Comparison of ENCODE assay signal across 8 cellular contexts in the genomic region with DNA sequence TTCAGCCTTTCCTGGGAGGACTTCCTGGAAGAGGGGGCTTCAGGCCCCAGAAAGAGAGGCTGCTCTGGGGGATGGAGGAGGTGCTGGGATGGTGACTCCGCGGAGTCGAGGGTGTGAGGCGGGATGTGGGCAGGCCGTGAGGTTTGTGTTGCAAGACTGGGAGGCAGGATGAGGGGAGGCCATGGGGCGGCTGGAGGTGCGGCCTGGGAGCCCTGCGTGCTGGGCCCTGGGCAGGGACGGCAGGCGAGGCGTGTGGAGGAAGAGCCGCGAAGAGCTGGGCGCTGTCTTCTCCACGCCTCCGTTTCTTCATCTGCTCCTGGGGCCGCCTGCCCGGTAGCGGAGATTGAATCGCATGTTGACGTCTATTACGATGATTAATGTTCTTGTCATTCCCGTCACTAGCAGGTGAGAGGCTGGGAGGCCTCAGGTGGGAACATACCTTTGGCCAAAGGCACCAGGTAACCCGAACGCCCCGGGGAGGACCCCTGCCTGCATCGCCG. TPM values are rescaled to one million over a fixed set of nuclear protein-coding genes. Genes with fewer than 3 reads are reported as not detected.
DNase-seq lines count a peak whose midpoint lies in the region; ATAC-seq and TF ChIP-seq lines count a peak whose summit lies in the region.

No MANE protein-coding gene starts in this region.

- H3K4me2 ChIP-seq in OCI-LY1 (ENCODE audit: low read length) = peak overlapping the region; percentile 76; the same call in 1 of the 2 replicates

- H3K4me3 ChIP-seq in OCI-LY1 (ENCODE audit: low read depth, low read length, poor library complexity, severe bottlenecking) = peak overlapping the region; percentile 56
- H3K4me3 ChIP-seq in ovary = peak overlapping the region; percentile 62

- H3K36me3 Mint-ChIP-seq in activated T-cell treated with anti-CD3 and anti-CD28 coated beads, Interleukin-2, amount 50 U/mL, for 4 hours (ENCODE audit: insufficient read depth) = peaks cover 3% of the 10 kb centered on the region

- H3K9me3 Mint-ChIP-seq in activated T-cell treated with anti-CD3 and anti-CD28 coated beads, Interleukin-2, amount 50 U/mL, for 4 hours = no peaks in the 10 kb centered on the region

- H2AFZ ChIP-seq in OCI-LY1 (ENCODE audit: low read length) = no peak overlapping the region

- 0 to 2% (median 0%) methylated on average over 26 to 28 of the region's 28 CpGs for WGBS in ovary, 3 donors

- H3K4me3 Mint-ChIP-seq in activated T-cell treated with anti-CD3 and anti-CD28 coated beads, Interleukin-2, amount 50 U/mL, for 4 hours = peak overlapping the region; percentile 83

- H4K20me1 ChIP-seq in OCI-LY1 (ENCODE audit: insufficient read depth, low read length) = no peaks in the 10 kb centered on the region

- H3K9ac ChIP-seq in OCI-LY1 (ENCODE audit: low read length) = no peak overlapping the region

- H3K4me1 Mint-ChIP-seq in activated T-cell treated with anti-CD3 and anti-CD28 coated beads, Interleukin-2, amount 50 U/mL, for 4 hours (ENCODE audit: low read depth) = peaks cover 13% of the 10 kb centered on the region

- H3K27ac ChIP-seq in OCI-LY1 (ENCODE audit: low read depth, low read length, poor library complexity, severe bottlenecking) (no peak overlapping the region), ovary (peak overlapping the region; percentile 34 to 66)

- intact Hi-C loops in ovary (cut with DNase I) = loop anchor here in 1 of 4 donors (10.0 kb wide), 1 partner anchor 224 kb away; no protein-coding TSS in a partner anchor

- DNase-seq in NCI-H510A treated with DMSO at 0.1 percent for 48 hours (lab: John Stamatoyannopoulos, UW) = peak; percentile 42
- DNase-seq in NCI-H510A (lab: John Stamatoyannopoulos, UW) = no peak
- peak; percentile 58 for DNase-seq in activated T-cell treated with anti-CD3 and anti-CD28 coated beads, Interleukin-2, amount 50 U/mL, for 4 hours
- peak; percentile 67 for DNase-seq in fibroblast of peridontal ligament (ENCODE audit: extremely low read depth)
- peak; percentile 55 to 80 (median 72) for DNase-seq in ovary
- peak; percentile 83 for DNase-seq in ureter (ENCODE audit: low spot score)
- DNase-seq in NCI-H1092 treated with DMSO at 0.1 percent for 48 hours (lab: John Stamatoyannopoulos, UW) = no peak

- peaks cover 12% of the 10 kb centered on the region for H3K4me1 ChIP-seq in OCI-LY1 (ENCODE audit: insufficient read depth, low read length, severe bottlenecking)
- peaks cover 14% of the 10 kb centered on the region for H3K4me1 ChIP-seq in ovary (ENCODE audit: insufficient read depth)

- H3K9me3 ChIP-seq in OCI-LY1 (ENCODE audit: low read length) (no peaks in the 10 kb centered on the region), ovary (no peaks in the 10 kb centered on the region)

- TF ChIP-seq CTCF in OCI-LY1 (IDR thresholded peaks at IDR 0.05; ENCODE audit: low read length) = no peak
- TF ChIP-seq CTCF in ovary (IDR thresholded peaks at IDR 0.05) = no peak

- no peaks in the 10 kb centered on the region for H3F3A ChIP-seq in OCI-LY1 (ENCODE audit: insufficient read depth, low read length)

- H3K36me3 ChIP-seq in OCI-LY1 (ENCODE audit: insufficient read depth, low read length) (no peaks in the 10 kb centered on the region), ovary (no peaks in the 10 kb centered on the region)

- H3K27me3 ChIP-seq in OCI-LY1 (ENCODE audit: insufficient read depth, low read length) (no peaks in the 10 kb centered on the region), ovary (no peaks in the 10 kb centered on the region)

- no peak for TF ChIP-seq POLR2A in ovary (IDR thresholded peaks at IDR 0.05)

- no peak for TF ChIP-seq EP300 in ovary (IDR thresholded peaks at IDR 0.05)

- peaks cover 26% of the 10 kb centered on the region for H3K27me3 Mint-ChIP-seq in activated T-cell treated with anti-CD3 and anti-CD28 coated beads, Interleukin-2, amount 50 U/mL, for 4 hours (ENCODE audit: low read depth)

- H3K9me2 ChIP-seq in OCI-LY1 (ENCODE audit: low read depth, low read length) = no peaks in the 10 kb centered on the region

- peak; percentile 37 to 49 for ATAC-seq in activated T-cell treated with anti-CD3 and anti-CD28 coated beads, Interleukin-2, amount 50 U/mL, for 4 hours

- no peaks in the 10 kb centered on the region for H3K79me2 ChIP-seq in OCI-LY1 (ENCODE audit: insufficient read depth, low read length)

RNA-seq across cellular contexts. Expression of gene FGFRL1, which starts 0.9 kb away (rescaled TPM):
- total RNA-seq in activated T-cell treated with anti-CD3 and anti-CD28 coated beads, Interleukin-2, amount 50 U/mL, for 4 hours = 10 to 100 TPM; 20.4 to 29.6 (median 20.6) TPM
- total RNA-seq in ovary = 10 to 100 TPM; 23.4 to 59.1 (median 40.2) TPM
- 10 to 100 TPM; 29.5 to 29.6 TPM for polyA plus RNA-seq in ovary
- 13.0 TPM for total RNA-seq in ureter

RNA-seq across cellular contexts. Expression of gene SLC26A1, which starts 17.4 kb away (rescaled TPM):
- under 1 TPM in 1 of 3 donors, not detected in 2; 0.05 TPM for total RNA-seq in activated T-cell treated with anti-CD3 and anti-CD28 coated beads, Interleukin-2, amount 50 U/mL, for 4 hours
- total RNA-seq in ovary = 1 to 10 TPM in 1 of 7 donors, under 1 TPM in 5, not detected in 1; 0.10 to 1.1 (median 0.21) TPM
- under 1 TPM; 0.28 to 0.36 TPM for polyA plus RNA-seq in ovary
- total RNA-seq in ureter = 0.18 TPM

RNA-seq across cellular contexts. Expression of gene IDUA, which starts 23.7 kb away (rescaled TPM):
- total RNA-seq in activated T-cell treated with anti-CD3 and anti-CD28 coated beads, Interleukin-2, amount 50 U/mL, for 4 hours = 10 to 100 TPM; 13.5 to 18.3 (median 14.4) TPM
- total RNA-seq in ovary = 10 to 100 TPM; 13.9 to 49.1 (median 33.9) TPM
- polyA plus RNA-seq in ovary = 10 to 100 TPM in 1 of 2 donors, 1 to 10 TPM in 1; 3.1 to 17.2 TPM
- 76.4 TPM for total RNA-seq in ureter

RNA-seq across cellular contexts. Expression of gene DGKQ, which starts 37.2 kb away (rescaled TPM):
- 10 to 100 TPM; 11.2 to 21.5 (median 14.8) TPM for total RNA-seq in activated T-cell treated with anti-CD3 and anti-CD28 coated beads, Interleukin-2, amount 50 U/mL, for 4 hours
- total RNA-seq in ovary = 10 to 100 TPM in 2 of 7 donors, 1 to 10 TPM in 5; 5.5 to 12.9 (median 7.0) TPM
- polyA plus RNA-seq in ovary = 1 to 10 TPM in 1 of 2 donors, under 1 TPM in 1; 0.53 to 5.7 TPM
- 17.0 TPM for total RNA-seq in ureter

Comparison
In these comparisons a context has a peak if more than half of its experiments do, and no peak if none do; other contexts are left out.
1. DNase-seq: peak in NCI-H510A treated with DMSO at 0.1 percent for 48 hours (single experiment), activated T-cell treated with anti-CD3 and anti-CD28 coated beads, Interleukin-2, amount 50 U/mL, for 4 hours (single experiment), fibroblast of peridontal ligament (single experiment), ovary (5 of 5) and ureter (single experiment); none in NCI-H510A (single experiment) and NCI-H1092 treated with DMSO at 0.1 percent for 48 hours (single experiment).